In genomic region chr6:47509937-47510336, GRCh38 we compare ENCODE assay signal across 34 cellular contexts.
"Had no signal": no experiment of that assay in that cellular context is flagged by ENCODE, and none has a peak within 500 bp of the region (broad histone marks: within the 10 kb centered on the region; RNA-seq: fewer than 3 reads in every experiment).

No MANE protein-coding gene starts in this region.

- H3K9me3 Mint-ChIP-seq: effector memory CD8-positive, alpha-beta T cell had no signal

- H3K4me1 ChIP-seq: adrenal gland, breast epithelium, esophagus muscularis mucosa, foreskin keratinocyte, gastroesophageal sphincter had no signal

- DNase-seq: activated CD4-positive, alpha-beta memory T cell treated with anti-CD3 and anti-CD28 coated beads for 36 hours; activated CD4-positive, alpha-beta T cell treated with anti-CD3 and anti-CD28 coated beads for 36 hours; activated CD4-positive, alpha-beta T cell treated with anti-CD3 and anti-CD28 coated beads, Interleukin-2, amount 10 ng/mL, durations not matched to agents 24 days and 14 days; activated CD4-positive, CD25-positive, alpha-beta regulatory T cell; activated CD4-positive, CD25-positive, alpha-beta regulatory T cell treated with anti-CD3 and anti-CD28 coated beads, Interleukin-2, amount 50 U/mL, for 72 hours; activated CD8-positive, alpha-beta memory T cell treated with anti-CD3 and anti-CD28 coated beads, Interleukin-2, amount 10 ng/mL, durations not matched to agents 7 days and 5 days; activated CD8-positive, alpha-beta memory T cell treated with anti-CD3 and anti-CD28 coated beads, Interleukin-2, amount 50 U/mL, for 4 hours; activated CD8-positive, alpha-beta T cell treated with anti-CD3 and anti-CD28 coated beads, Interleukin-2, amount 10 ng/mL, durations not matched to agents 7 days and 5 days; activated effector memory CD4-positive, alpha-beta T cell treated with anti-CD3 and anti-CD28 coated beads, Interleukin-2, amount 50 U/mL, for 16 hours; activated naive CD4-positive, alpha-beta T cell treated with anti-CD3 and anti-CD28 coated beads for 36 hours; activated naive CD8-positive, alpha-beta T cell treated with anti-CD3 and anti-CD28 coated beads for 36 hours; activated naive CD8-positive, alpha-beta T cell treated with anti-CD3 and anti-CD28 coated beads, Interleukin-2, amount 50 U/mL, for 24 hours; activated T-cell treated with anti-CD3 and anti-CD28 coated beads, Interleukin-2, amount 50 U/mL, for 1 hour; activated T-cell treated with anti-CD3 and anti-CD28 coated beads, Interleukin-2, amount 50 U/mL, for 48 hours; adrenal gland; amygdala; aorta; central memory CD4-positive, alpha-beta T cell; cerebellar nuclear complex; cortex of kidney; dermis blood vessel endothelial cell; effector CD4-positive, alpha-beta T cell; effector memory CD8-positive, alpha-beta T cell; erythroblast; foreskin keratinocyte; T-helper 2 cell had no signal

- H3K27me3 Mint-ChIP-seq: activated CD4-positive, alpha-beta memory T cell treated with anti-CD3 and anti-CD28 coated beads for 36 hours; activated CD4-positive, alpha-beta T cell treated with anti-CD3 and anti-CD28 coated beads for 36 hours; activated CD4-positive, alpha-beta T cell treated with anti-CD3 and anti-CD28 coated beads, Interleukin-2, amount 10 ng/mL, durations not matched to agents 24 days and 14 days; activated CD8-positive, alpha-beta memory T cell treated with anti-CD3 and anti-CD28 coated beads, Interleukin-2, amount 10 ng/mL, durations not matched to agents 7 days and 5 days; activated naive CD4-positive, alpha-beta T cell treated with anti-CD3 and anti-CD28 coated beads, Interleukin-2, amount 50 U/mL, for 24 hours; activated naive CD8-positive, alpha-beta T cell treated with anti-CD3 and anti-CD28 coated beads for 36 hours; activated naive CD8-positive, alpha-beta T cell treated with anti-CD3 and anti-CD28 coated beads, Interleukin-2, amount 50 U/mL, for 24 hours; brain; effector memory CD8-positive, alpha-beta T cell had no signal

- ATAC-seq: activated CD4-positive, alpha-beta T cell treated with anti-CD3 and anti-CD28 coated beads for 36 hours; activated CD8-positive, alpha-beta memory T cell treated with anti-CD3 and anti-CD28 coated beads, Interleukin-2, amount 10 ng/mL, durations not matched to agents 7 days and 5 days; activated CD8-positive, alpha-beta T cell treated with anti-CD3 and anti-CD28 coated beads, Interleukin-2, amount 10 ng/mL, durations not matched to agents 7 days and 5 days; activated naive CD8-positive, alpha-beta T cell treated with anti-CD3 and anti-CD28 coated beads, Interleukin-2, amount 50 U/mL, for 24 hours; effector memory CD8-positive, alpha-beta T cell; foreskin keratinocyte; gastroesophageal sphincter had no signal

- H3K27me3 ChIP-seq: adrenal gland, breast epithelium, cardiac muscle cell, esophagus muscularis mucosa, foreskin keratinocyte, gastroesophageal sphincter had no signal

- H3K36me3 ChIP-seq: adrenal gland, breast epithelium, cardiac muscle cell had no signal

- H3K27ac Mint-ChIP-seq: activated CD4-positive, alpha-beta memory T cell treated with anti-CD3 and anti-CD28 coated beads for 36 hours; activated CD4-positive, alpha-beta T cell treated with anti-CD3 and anti-CD28 coated beads for 36 hours; activated CD4-positive, alpha-beta T cell treated with anti-CD3 and anti-CD28 coated beads, Interleukin-2, amount 10 ng/mL, durations not matched to agents 24 days and 14 days; activated CD8-positive, alpha-beta memory T cell treated with anti-CD3 and anti-CD28 coated beads, Interleukin-2, amount 10 ng/mL, durations not matched to agents 7 days and 5 days; activated CD8-positive, alpha-beta T cell treated with anti-CD3 and anti-CD28 coated beads, Interleukin-2, amount 10 ng/mL, durations not matched to agents 7 days and 5 days; activated naive CD4-positive, alpha-beta T cell treated with anti-CD3 and anti-CD28 coated beads for 36 hours; activated naive CD4-positive, alpha-beta T cell treated with anti-CD3 and anti-CD28 coated beads, Interleukin-2, amount 50 U/mL, for 24 hours; activated naive CD8-positive, alpha-beta T cell treated with anti-CD3 and anti-CD28 coated beads for 36 hours; activated naive CD8-positive, alpha-beta T cell treated with anti-CD3 and anti-CD28 coated beads, Interleukin-2, amount 50 U/mL, for 24 hours; activated T-helper 1 cell treated with anti-CD3 and anti-CD28 coated beads, Interleukin-12 subunit alpha, Interleukin-12 subunit beta, Interleukin-2, Interleukin-4 antibody, amounts not matched to agents 30 ng/mL and 10 ng/mL and 1 ng/mL, durations not matched to agents 14 hours and 24 hours and 36 hours; activated T-helper 2 cell treated with anti-CD3 and anti-CD28 coated beads, Interferon-gamma antibody, Interleukin-2, Interleukin-4, amounts not matched to agents 10 μg/mL and 5 μg/mL and 100 μg/mL, durations not matched to agents 14 hours and 24 hours and 36 hours; brain had no signal

- H3K4me3 Mint-ChIP-seq: activated CD4-positive, alpha-beta memory T cell treated with anti-CD3 and anti-CD28 coated beads for 36 hours; activated CD4-positive, alpha-beta T cell treated with anti-CD3 and anti-CD28 coated beads for 36 hours; activated CD4-positive, alpha-beta T cell treated with anti-CD3 and anti-CD28 coated beads, Interleukin-2, amount 10 ng/mL, durations not matched to agents 24 days and 14 days; activated CD8-positive, alpha-beta memory T cell treated with anti-CD3 and anti-CD28 coated beads, Interleukin-2, amount 10 ng/mL, durations not matched to agents 7 days and 5 days; activated CD8-positive, alpha-beta T cell treated with anti-CD3 and anti-CD28 coated beads, Interleukin-2, amount 10 ng/mL, durations not matched to agents 7 days and 5 days; activated naive CD4-positive, alpha-beta T cell treated with anti-CD3 and anti-CD28 coated beads for 36 hours; activated naive CD4-positive, alpha-beta T cell treated with anti-CD3 and anti-CD28 coated beads, Interleukin-2, amount 50 U/mL, for 24 hours; activated naive CD8-positive, alpha-beta T cell treated with anti-CD3 and anti-CD28 coated beads for 36 hours; activated naive CD8-positive, alpha-beta T cell treated with anti-CD3 and anti-CD28 coated beads, Interleukin-2, amount 50 U/mL, for 24 hours; activated T-helper 1 cell treated with anti-CD3 and anti-CD28 coated beads, Interleukin-12 subunit alpha, Interleukin-12 subunit beta, Interleukin-2, Interleukin-4 antibody, amounts not matched to agents 30 ng/mL and 10 ng/mL and 1 ng/mL, durations not matched to agents 14 hours and 24 hours and 36 hours; brain; effector memory CD8-positive, alpha-beta T cell had no signal

- H3K27ac ChIP-seq: adrenal gland, breast epithelium, cardiac muscle cell, esophagus muscularis mucosa, foreskin keratinocyte, gastroesophageal sphincter had no signal

- H3K4me1 Mint-ChIP-seq: brain had no signal

- H3K4me3 ChIP-seq: adrenal gland, breast epithelium, cardiac muscle cell, esophagus muscularis mucosa, gastroesophageal sphincter had no signal
